In the genomic region with DNA sequence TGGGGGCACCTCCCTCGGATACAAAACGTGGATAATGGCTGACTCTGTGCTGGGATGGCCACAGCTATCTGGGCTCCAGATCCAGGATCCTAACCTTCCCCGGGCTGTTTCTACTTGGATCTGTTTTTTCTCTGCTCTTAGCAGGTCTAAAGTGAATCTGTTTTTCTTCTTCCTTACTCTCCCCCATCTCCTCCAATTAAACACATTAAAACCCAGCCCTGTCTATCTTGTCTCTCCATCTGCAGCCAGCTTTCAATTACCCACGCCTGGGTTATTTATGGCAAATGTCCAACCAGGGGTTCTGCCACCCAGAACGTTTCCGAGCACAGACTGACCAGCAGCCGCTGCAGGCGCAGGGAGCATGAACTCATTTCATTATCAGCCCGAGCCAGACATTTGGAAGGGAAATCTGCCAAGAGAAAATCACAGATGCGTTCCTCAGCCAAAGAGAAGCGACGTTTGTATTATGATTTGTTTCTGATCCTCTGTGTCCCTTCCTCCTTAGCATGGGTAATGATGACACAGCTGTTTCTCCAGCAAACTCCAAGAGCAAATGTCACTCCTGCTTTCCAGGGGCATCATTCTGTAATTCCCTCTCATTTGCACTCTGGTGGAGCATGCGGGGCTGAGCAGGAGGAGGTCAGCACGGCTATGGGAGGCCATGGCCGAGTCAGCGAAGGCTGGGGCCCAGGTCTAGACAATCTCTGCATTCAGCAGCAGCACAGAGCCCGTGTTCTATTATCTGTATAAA, we compare ENCODE assay signal across 10 cellular contexts. TPM values are rescaled to one million over a fixed set of nuclear protein-coding genes. Genes with fewer than 3 reads are reported as not detected.
DNase-seq lines count a peak whose midpoint lies in the region; ATAC-seq and TF ChIP-seq lines count a peak whose summit lies in the region.
"Had no signal": no experiment of that assay in that cellular context is flagged by ENCODE, and none has a peak within 500 bp of the region (broad histone marks: within the 10 kb centered on the region; RNA-seq: fewer than 3 reads in every experiment).

No MANE protein-coding gene starts in this region.

- no peak overlapping the region for H3K27ac Mint-ChIP-seq in natural killer cell
- H3K27ac Mint-ChIP-seq: activated naive CD4-positive, alpha-beta T cell treated with anti-CD3 and anti-CD28 coated beads, Interleukin-2, amount 10 ng/mL, durations not matched to agents 7 days and 5 days; B cell had no signal

- intact Hi-C loops in vagina (cut with DNase I) (loop anchor here (5.0 kb wide), 1 partner anchor 125 kb away; no protein-coding TSS in a partner anchor), natural killer cell (cut with micrococcal nuclease) (no loop called here)

- H3K4me1 ChIP-seq in lung (ENCODE audit: control insufficient read depth in 2 of 2, insufficient read depth in 2 of 2, low read length in 2 of 2) = peaks cover 19 to 24% of the 10 kb centered on the region in 2 donors
- H3K4me1 ChIP-seq in vagina = peaks cover 49% of the 10 kb centered on the region

- H3K4me3 Mint-ChIP-seq in natural killer cell = no peak overlapping the region
- H3K4me3 Mint-ChIP-seq: activated naive CD4-positive, alpha-beta T cell treated with anti-CD3 and anti-CD28 coated beads, Interleukin-2, amount 10 ng/mL, durations not matched to agents 7 days and 5 days; B cell had no signal

- no peaks in the 10 kb centered on the region for H3K36me3 Mint-ChIP-seq in natural killer cell
- H3K36me3 Mint-ChIP-seq: activated naive CD4-positive, alpha-beta T cell treated with anti-CD3 and anti-CD28 coated beads, Interleukin-2, amount 10 ng/mL, durations not matched to agents 7 days and 5 days had no signal

- WGBS in lung, 2 donors = 25 to 33% methylated on average over 17 of the region's 17 CpGs

- peak; percentile 9 for DNase-seq in activated effector memory CD4-positive, alpha-beta T cell treated with anti-CD3 and anti-CD28 coated beads, Interleukin-2, amount 50 U/mL, for 16 hours
- DNase-seq in activated effector memory CD4-positive, alpha-beta T cell treated with Interleukin-2 at 50 U/mL for 16 hours = no peak
- DNase-seq in lung (ENCODE audit: low spot score) (no peak), vagina (ENCODE audit: extremely low spot score in 2 of 2) (no peak), natural killer cell (no peak)
- no peak for DNase-seq in activated naive CD4-positive, alpha-beta T cell treated with Interleukin-2 at 50 U/mL for 16 hours
- no peak for DNase-seq in stimulated activated CD4-positive, alpha-beta T cell treated with anti-CD3 and anti-CD28 coated beads, Interleukin-4, amount 100 ng/mL, for 1 hour
- DNase-seq: activated naive CD4-positive, alpha-beta T cell treated with anti-CD3 and anti-CD28 coated beads, Interleukin-2, amount 10 ng/mL, durations not matched to agents 7 days and 5 days had no signal

- TF ChIP-seq POLR2A in vagina (IDR thresholded peaks at IDR 0.05) = no peak

- H3K4me1 Mint-ChIP-seq in natural killer cell = peaks cover 0 to 5% of the 10 kb centered on the region in 2 donors
- H3K4me1 Mint-ChIP-seq: activated naive CD4-positive, alpha-beta T cell treated with anti-CD3 and anti-CD28 coated beads, Interleukin-2, amount 10 ng/mL, durations not matched to agents 7 days and 5 days; B cell had no signal

- no peaks in the 10 kb centered on the region for H3K27me3 ChIP-seq in lung (ENCODE audit: control insufficient read depth, insufficient read depth)
- H3K27me3 ChIP-seq in vagina = no peaks in the 10 kb centered on the region

- ATAC-seq in lung (ENCODE audit: insufficient read depth, low FRiP score) = peak; percentile 17
- ATAC-seq in natural killer cell = no peak

- no peaks in the 10 kb centered on the region for H3K9me3 Mint-ChIP-seq in natural killer cell
- H3K9me3 Mint-ChIP-seq: activated naive CD4-positive, alpha-beta T cell treated with anti-CD3 and anti-CD28 coated beads, Interleukin-2, amount 10 ng/mL, durations not matched to agents 7 days and 5 days had no signal

- H3K4me3 ChIP-seq in lung (no peak overlapping the region), vagina (no peak overlapping the region)

- H3K27me3 Mint-ChIP-seq in natural killer cell (ENCODE audit: low read depth in 2 of 2) = peaks cover 10 to 16% of the 10 kb centered on the region in 2 donors

- peak overlapping the region; percentile 79 for H3K27ac ChIP-seq in cingulate gyrus (ENCODE audit: low read depth, low read length)
- peak overlapping the region; percentile 51 to 63 for H3K27ac ChIP-seq in lung (ENCODE audit: low read depth in 1 of 2, low read length in 1 of 2)
- H3K27ac ChIP-seq in vagina = peak overlapping the region; percentile 71

- H3K36me3 ChIP-seq in lung (ENCODE audit: control insufficient read depth in 2 of 2, insufficient read depth in 2 of 2, low read length in 2 of 2) (peaks cover 0 to 6% of the 10 kb centered on the region in 2 donors), vagina (peaks cover 0 to 26% of the 10 kb centered on the region in 2 donors)

- H3K9me3 ChIP-seq in lung (ENCODE audit: control insufficient read depth in 2 of 2, insufficient read depth in 1 of 2, low read length in 1 of 2) (peaks cover 0 to 5% of the 10 kb centered on the region in 2 donors), vagina (no peaks in the 10 kb centered on the region)

- no peak for TF ChIP-seq CTCF in lung (IDR thresholded peaks at IDR 0.05; ENCODE audit: control extremely low read depth, extremely low read depth)
- no peak for TF ChIP-seq CTCF in vagina (IDR thresholded peaks at IDR 0.05)
- TF ChIP-seq CTCF in natural killer cell (IDR thresholded peaks at IDR 0.05) = no peak

RNA-seq across cellular contexts. Expression of a gene that starts 42.0 kb away (rescaled TPM):
- 10 to 100 TPM; 23.2 to 27.6 TPM for total RNA-seq in lung
- 10 to 100 TPM; 17.4 to 17.6 TPM for polyA plus RNA-seq in lung
- 13.3 TPM for total RNA-seq in vagina
- 10 to 100 TPM in 2 of 3 donors, 1 to 10 TPM in 1; 9.1 to 21.2 (median 12.2) TPM for total RNA-seq in natural killer cell
